8 cellular contexts compared by ENCODE assay signal in the genomic region with DNA sequence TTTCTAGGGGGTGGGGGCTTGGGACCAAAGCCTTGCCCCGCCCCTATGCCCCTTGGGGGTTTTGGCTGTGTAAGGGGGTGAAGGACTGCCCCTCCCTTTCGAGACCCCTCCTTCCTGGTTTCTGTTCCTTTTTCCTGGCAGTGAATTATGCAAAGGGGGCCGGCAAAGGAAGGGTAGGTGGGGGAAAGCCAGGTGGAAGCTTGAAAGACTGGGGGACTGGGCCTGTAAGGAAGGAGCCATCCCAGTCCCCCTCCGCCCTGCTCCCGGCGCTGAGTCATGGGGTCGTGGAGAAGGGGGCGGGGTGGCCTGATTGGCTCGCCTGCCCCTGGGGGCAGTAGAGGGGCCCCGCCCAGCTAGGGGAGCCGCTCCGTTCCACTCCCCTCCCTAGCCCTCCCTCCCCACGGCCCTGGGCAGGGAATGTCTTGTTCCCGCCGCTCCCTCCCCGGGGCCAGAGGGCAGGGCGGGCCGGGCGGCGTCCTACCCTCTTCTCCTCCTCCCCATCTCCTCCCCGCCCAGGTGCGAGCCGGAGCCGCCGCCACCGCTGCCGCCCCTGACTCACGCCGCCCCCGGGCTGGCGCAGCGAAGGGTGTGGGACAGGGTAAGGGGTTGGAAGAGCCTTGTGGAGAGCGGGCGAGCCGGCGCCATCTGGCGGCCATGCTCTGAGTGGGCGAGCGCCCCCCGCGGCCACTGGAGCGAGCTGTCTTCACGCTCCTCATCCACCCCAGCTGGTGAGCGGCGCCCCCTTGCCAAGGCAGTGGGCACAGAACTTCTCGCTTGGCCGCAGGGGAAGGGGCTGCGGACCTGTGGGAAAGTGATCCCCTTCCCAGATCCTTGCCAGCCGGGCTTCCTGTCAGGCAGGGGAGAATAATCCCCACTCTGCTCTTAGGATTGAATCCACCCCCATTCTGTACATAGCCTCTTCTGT. TPM values are rescaled to one million over a fixed set of nuclear protein-coding genes. Genes with fewer than 3 reads are reported as not detected.
DNase-seq lines count a peak whose midpoint lies in the region; ATAC-seq, FAIRE-seq and TF ChIP-seq lines count a peak whose summit lies in the region.

No MANE protein-coding gene starts in this region.

- peak; percentile 74 for ATAC-seq in GM21619 (IDR thresholded peaks at IDR 0.05; ENCODE audit: unreplicated experiment)

- no peaks in the 10 kb centered on the region for H3K79me2 ChIP-seq in Karpas-422 (ENCODE audit: low read length)

- H3K27ac ChIP-seq in Karpas-422 (ENCODE audit: low read length) (peak overlapping the region; percentile 87), SJCRH30 (peak overlapping the region; percentile 68), neutrophil (peak overlapping the region; percentile 97), subcutaneous abdominal adipose tissue (ENCODE audit: low read depth, low read length) (peak overlapping the region; percentile 96)

- H3K9me2 ChIP-seq in Karpas-422 (replicated peaks; ENCODE audit: insufficient read depth, low read length), result no peaks in the 10 kb centered on the region

- peak overlapping the region; percentile 67 for H3K9ac ChIP-seq in Karpas-422 (ENCODE audit: low read length)
- H3K9ac ChIP-seq in subcutaneous abdominal adipose tissue (ENCODE audit: low read length in 5 of 5), result peak overlapping the region in 4 of 5 donors; percentile 65 to 77 (median 66)

- H3K4me1 ChIP-seq in Karpas-422 (ENCODE audit: low read length) (peaks cover 46% of the 10 kb centered on the region), SJCRH30 (peaks cover 6% of the 10 kb centered on the region), neutrophil (ENCODE audit: control insufficient read depth in 1 of 2, insufficient read depth in 1 of 2, low read depth in 1 of 2, low read length in 1 of 2) (peaks cover 52 to 59% of the 10 kb centered on the region in 2 experiments), subcutaneous abdominal adipose tissue (ENCODE audit: control insufficient read depth in 5 of 5, insufficient read depth in 5 of 5, low read length in 5 of 5) (peaks cover 2 to 47% (median 38%) of the 10 kb centered on the region in 5 donors)

- H3K27me3 ChIP-seq in Karpas-422 (ENCODE audit: low read length), result no peaks in the 10 kb centered on the region
- H3K27me3 ChIP-seq in SJCRH30, result no peaks in the 10 kb centered on the region
- H3K27me3 ChIP-seq in neutrophil, result no peaks in the 10 kb centered on the region
- H3K27me3 ChIP-seq in subcutaneous abdominal adipose tissue (ENCODE audit: control insufficient read depth in 5 of 5, insufficient read depth in 4 of 5, low read length in 5 of 5), result no peaks in the 10 kb centered on the region

- no peaks in the 10 kb centered on the region; the same call in 1 of the 2 replicates for H4K20me1 ChIP-seq in Karpas-422 (ENCODE audit: insufficient read depth, low read depth, low read length)

- H3K36me3 ChIP-seq in Karpas-422 (ENCODE audit: insufficient read depth, low read length) (0 out of 2 replicates have a peak, but pooled peaks cover 3% of the 10 kb centered on the region), SJCRH30 (no peaks in the 10 kb centered on the region), neutrophil (peaks cover 71% of the 10 kb centered on the region), subcutaneous abdominal adipose tissue (ENCODE audit: control insufficient read depth in 5 of 5, insufficient read depth in 5 of 5, low read length in 5 of 5) (peaks cover 0 to 29% (median 21%) of the 10 kb centered on the region in 5 donors)

- H3K4me3 ChIP-seq in Karpas-422 (ENCODE audit: low read length) (peak overlapping the region; percentile 59), SJCRH30 (peak overlapping the region; percentile 59), neutrophil (ENCODE audit: low read depth in 1 of 2, low read length in 1 of 2) (peak overlapping the region; percentile 41 to 65), subcutaneous abdominal adipose tissue (ENCODE audit: low read depth in 1 of 5, low read length in 5 of 5) (peak overlapping the region in 4 of 5 donors; percentile 51 to 62 (median 56))

- FAIRE-seq in frontal cortex (lab: Jason Lieb, UNC), result no peak

- DNase-seq in DMS114 treated with DMSO at 0.1 percent for 48 hours (lab: John Stamatoyannopoulos, UW; ENCODE audit: unreplicated experiment) (peak; percentile 63), Karpas-422 (peak; percentile 93), SJCRH30 (peak; percentile 93 to 94), frontal cortex (ENCODE audit: low spot score in 2 of 2) (peak; percentile 84 to 88)
- peak; percentile 77 to 89 (median 80) for DNase-seq in activated naive CD4-positive, alpha-beta T cell (lab: John Stamatoyannopoulos, UW)

- TF ChIP-seq CTCF in neutrophil (IDR thresholded peaks at IDR 0.05), result peak; percentile 95

- H3K4me2 ChIP-seq in Karpas-422 (ENCODE audit: low read depth, low read length, poor library complexity, severe bottlenecking), result peak overlapping the region; percentile 69

- no peak overlapping the region for H2AFZ ChIP-seq in Karpas-422 (ENCODE audit: low read length)

- H3K9me3 ChIP-seq in Karpas-422 (ENCODE audit: low read length) (no peaks in the 10 kb centered on the region), SJCRH30 (replicated peaks) (no peaks in the 10 kb centered on the region), neutrophil (no peaks in the 10 kb centered on the region), subcutaneous abdominal adipose tissue (ENCODE audit: control insufficient read depth in 5 of 5, low read length in 5 of 5) (no peaks in the 10 kb centered on the region)

RNA-seq across cellular contexts. Expression of gene ZBTB7B, which starts 14.7 kb away (rescaled TPM):
- 17.1 and 31.0 TPM in 2 replicates for total RNA-seq in Karpas-422 (2014; rRNA removed; shearing (Covaris generic); ENCODE audit: low replicate concordance)
- 4.8 and 5.6 TPM in 2 replicates for total RNA-seq in SJCRH30 (2014; rRNA removed; shearing (Covaris generic))
- total RNA-seq in frontal cortex, result 0.82 TPM

RNA-seq across cellular contexts. Expression of gene DCST2, which starts 16.3 kb away (rescaled TPM):
- total RNA-seq in Karpas-422 (2014; rRNA removed; shearing (Covaris generic); ENCODE audit: low replicate concordance), result 1.3 and 3.5 TPM in 2 replicates
- total RNA-seq in SJCRH30 (2014; rRNA removed; shearing (Covaris generic)), result not detected in 2 replicates
- total RNA-seq in frontal cortex, result under 0.01 TPM

RNA-seq across cellular contexts. Expression of gene DCST1, which starts 16.3 kb away (rescaled TPM):
- total RNA-seq in Karpas-422 (2014; rRNA removed; shearing (Covaris generic); ENCODE audit: low replicate concordance), result not detected in 2 replicates
- not detected in 2 replicates for total RNA-seq in SJCRH30 (2014; rRNA removed; shearing (Covaris generic))
- not detected for total RNA-seq in frontal cortex

RNA-seq across cellular contexts. Expression of gene LENEP, which starts 23.9 kb away (rescaled TPM):
- total RNA-seq in Karpas-422 (2014; rRNA removed; shearing (Covaris generic); ENCODE audit: low replicate concordance), result 2.6 TPM in 1 of 2 replicates, not detected in the other
- total RNA-seq in SJCRH30 (2014; rRNA removed; shearing (Covaris generic)), result not detected in 2 replicates
- total RNA-seq in frontal cortex, result 1.2 TPM

RNA-seq across cellular contexts. Expression of gene ADAM15, which starts 33.8 kb away (rescaled TPM):
- 33.6 and 50.0 TPM in 2 replicates for total RNA-seq in Karpas-422 (2014; rRNA removed; shearing (Covaris generic); ENCODE audit: low replicate concordance)
- 16.9 and 18.3 TPM in 2 replicates for total RNA-seq in SJCRH30 (2014; rRNA removed; shearing (Covaris generic))
- 11.8 TPM for total RNA-seq in frontal cortex

Comparison
In these comparisons a context has a peak if more than half of its experiments do, and no peak if none do; other contexts are left out.
1. Peak in every context shown above with its lines: DNase-seq, ATAC-seq, H3K4me3 ChIP-seq and H3K27ac ChIP-seq.